ENCODE assay signal across 1 cellular context in the genomic region with DNA sequence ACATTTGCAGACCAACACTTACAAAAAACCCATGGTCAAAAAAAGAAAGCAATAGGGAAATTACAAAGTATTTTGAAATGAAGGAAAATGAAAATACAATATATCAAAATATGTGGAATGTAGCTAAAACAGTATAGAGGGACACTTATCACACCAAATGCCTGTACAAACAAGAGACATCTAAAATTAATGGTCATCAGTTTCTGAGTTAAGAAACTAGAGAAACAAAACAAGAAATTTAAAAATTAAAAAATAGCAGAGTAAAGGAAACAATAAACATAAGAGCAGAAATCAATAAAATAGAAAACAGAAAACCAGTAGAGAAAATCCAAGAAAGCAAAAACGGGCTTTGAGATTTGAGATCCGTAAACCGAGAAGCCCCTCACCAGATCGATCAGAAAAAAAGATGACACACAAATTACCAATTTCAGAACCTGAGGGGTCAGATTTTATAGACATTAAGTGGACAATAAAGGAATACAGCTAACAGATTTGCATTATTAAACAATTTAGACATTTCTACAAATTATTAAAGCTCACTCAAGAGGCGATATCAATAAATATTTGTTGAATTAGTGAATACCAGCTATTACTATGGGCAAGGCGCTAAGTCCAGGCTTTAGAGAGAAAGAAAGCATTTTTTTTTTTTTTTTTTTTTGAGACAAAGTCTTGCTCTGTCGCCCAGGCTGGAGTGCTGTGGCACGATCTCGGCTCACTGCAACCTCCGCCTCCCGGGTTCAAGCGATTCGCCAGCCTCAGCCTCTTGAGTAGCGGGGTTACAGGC.
TF ChIP-seq lines count a peak whose summit lies in the region.

No MANE protein-coding gene starts in this region.

TF ChIP-seq in K562, 482 proteins besides CTCF, POLR2A, EP300 and RAD21 (continued from another document):
- TF ChIP-seq NFRKB (IDR thresholded peaks at IDR 0.05; ENCODE audit: low read depth) (0 out of 2 replicates have a peak, but pooled peaks have one; percentile 65), GABPB2 (CRISPR knock-in tag; conservative IDR thresholded peaks at IDR 0.05) (no peak), CXXC5 (CRISPR knock-in tag; IDR thresholded peaks at IDR 0.05) (no peak), ZNF134 (CRISPR knock-in tag; conservative IDR thresholded peaks at IDR 0.05) (no peak), C11orf30 (IDR thresholded peaks at IDR 0.05; ENCODE audit: low read depth) (peak; percentile 59), SMARCC2 (IDR thresholded peaks at IDR 0.05; ENCODE audit: low read depth) (0 out of 2 replicates have a peak, but pooled peaks have one; percentile 19), GTF2F1 (IDR thresholded peaks at IDR 0.05; ENCODE audit: low read depth, low read length) (no peak), ZNF316 (IDR thresholded peaks at IDR 0.05) (peak; percentile 83)
- TF ChIP-seq, protein P1, sequence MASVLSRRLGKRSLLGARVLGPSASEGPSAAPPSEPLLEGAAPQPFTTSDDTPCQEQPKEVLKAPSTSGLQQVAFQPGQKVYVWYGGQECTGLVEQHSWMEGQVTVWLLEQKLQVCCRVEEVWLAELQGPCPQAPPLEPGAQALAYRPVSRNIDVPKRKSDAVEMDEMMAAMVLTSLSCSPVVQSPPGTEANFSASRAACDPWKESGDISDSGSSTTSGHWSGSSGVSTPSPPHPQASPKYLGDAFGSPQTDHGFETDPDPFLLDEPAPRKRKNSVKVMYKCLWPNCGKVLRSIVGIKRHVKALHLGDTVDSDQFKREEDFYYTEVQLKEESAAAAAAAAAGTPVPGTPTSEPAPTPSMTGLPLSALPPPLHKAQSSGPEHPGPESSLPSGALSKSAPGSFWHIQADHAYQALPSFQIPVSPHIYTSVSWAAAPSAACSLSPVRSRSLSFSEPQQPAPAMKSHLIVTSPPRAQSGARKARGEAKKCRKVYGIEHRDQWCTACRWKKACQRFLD (CRISPR knock-in tag; IDR thresholded peaks at IDR 0.05), result 0 out of 2 replicates have a peak, but pooled peaks have one; percentile 7
- TF ChIP-seq, protein P2, sequence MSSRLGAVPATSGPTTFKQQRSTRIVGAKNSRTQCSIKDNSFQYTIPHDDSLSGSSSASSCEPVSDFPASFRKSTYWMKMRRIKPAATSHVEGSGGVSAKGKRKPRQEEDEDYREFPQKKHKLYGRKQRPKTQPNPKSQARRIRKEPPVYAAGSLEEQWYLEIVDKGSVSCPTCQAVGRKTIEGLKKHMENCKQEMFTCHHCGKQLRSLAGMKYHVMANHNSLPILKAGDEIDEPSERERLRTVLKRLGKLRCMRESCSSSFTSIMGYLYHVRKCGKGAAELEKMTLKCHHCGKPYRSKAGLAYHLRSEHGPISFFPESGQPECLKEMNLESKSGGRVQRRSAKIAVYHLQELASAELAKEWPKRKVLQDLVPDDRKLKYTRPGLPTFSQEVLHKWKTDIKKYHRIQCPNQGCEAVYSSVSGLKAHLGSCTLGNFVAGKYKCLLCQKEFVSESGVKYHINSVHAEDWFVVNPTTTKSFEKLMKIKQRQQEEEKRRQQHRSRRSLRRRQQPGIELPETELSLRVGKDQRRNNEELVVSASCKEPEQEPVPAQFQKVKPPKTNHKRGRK (tag; IDR thresholded peaks at IDR 0.05), result peak; percentile 93
- TF ChIP-seq, protein P3, sequence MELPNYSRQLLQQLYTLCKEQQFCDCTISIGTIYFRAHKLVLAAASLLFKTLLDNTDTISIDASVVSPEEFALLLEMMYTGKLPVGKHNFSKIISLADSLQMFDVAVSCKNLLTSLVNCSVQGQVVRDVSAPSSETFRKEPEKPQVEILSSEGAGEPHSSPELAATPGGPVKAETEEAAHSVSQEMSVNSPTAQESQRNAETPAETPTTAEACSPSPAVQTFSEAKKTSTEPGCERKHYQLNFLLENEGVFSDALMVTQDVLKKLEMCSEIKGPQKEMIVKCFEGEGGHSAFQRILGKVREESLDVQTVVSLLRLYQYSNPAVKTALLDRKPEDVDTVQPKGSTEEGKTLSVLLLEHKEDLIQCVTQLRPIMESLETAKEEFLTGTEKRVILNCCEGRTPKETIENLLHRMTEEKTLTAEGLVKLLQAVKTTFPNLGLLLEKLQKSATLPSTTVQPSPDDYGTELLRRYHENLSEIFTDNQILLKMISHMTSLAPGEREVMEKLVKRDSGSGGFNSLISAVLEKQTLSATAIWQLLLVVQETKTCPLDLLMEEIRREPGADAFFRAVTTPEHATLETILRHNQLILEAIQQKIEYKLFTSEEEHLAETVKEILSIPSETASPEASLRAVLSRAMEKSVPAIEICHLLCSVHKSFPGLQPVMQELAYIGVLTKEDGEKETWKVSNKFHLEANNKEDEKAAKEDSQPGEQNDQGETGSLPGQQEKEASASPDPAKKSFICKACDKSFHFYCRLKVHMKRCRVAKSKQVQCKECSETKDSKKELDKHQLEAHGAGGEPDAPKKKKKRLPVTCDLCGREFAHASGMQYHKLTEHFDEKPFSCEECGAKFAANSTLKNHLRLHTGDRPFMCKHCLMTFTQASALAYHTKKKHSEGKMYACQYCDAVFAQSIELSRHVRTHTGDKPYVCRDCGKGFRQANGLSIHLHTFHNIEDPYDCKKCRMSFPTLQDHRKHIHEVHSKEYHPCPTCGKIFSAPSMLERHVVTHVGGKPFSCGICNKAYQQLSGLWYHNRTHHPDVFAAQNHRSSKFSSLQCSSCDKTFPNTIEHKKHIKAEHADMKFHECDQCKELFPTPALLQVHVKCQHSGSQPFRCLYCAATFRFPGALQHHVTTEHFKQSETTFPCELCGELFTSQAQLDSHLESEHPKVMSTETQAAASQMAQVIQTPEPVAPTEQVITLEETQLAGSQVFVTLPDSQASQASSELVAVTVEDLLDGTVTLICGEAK (IDR thresholded peaks at IDR 0.05), result peak; percentile 68; the same call in 1 of the 2 replicates
- TF ChIP-seq, protein P3 (CRISPR knock-in tag; IDR thresholded peaks at IDR 0.05), result no peak
- TF ChIP-seq, protein P4, sequence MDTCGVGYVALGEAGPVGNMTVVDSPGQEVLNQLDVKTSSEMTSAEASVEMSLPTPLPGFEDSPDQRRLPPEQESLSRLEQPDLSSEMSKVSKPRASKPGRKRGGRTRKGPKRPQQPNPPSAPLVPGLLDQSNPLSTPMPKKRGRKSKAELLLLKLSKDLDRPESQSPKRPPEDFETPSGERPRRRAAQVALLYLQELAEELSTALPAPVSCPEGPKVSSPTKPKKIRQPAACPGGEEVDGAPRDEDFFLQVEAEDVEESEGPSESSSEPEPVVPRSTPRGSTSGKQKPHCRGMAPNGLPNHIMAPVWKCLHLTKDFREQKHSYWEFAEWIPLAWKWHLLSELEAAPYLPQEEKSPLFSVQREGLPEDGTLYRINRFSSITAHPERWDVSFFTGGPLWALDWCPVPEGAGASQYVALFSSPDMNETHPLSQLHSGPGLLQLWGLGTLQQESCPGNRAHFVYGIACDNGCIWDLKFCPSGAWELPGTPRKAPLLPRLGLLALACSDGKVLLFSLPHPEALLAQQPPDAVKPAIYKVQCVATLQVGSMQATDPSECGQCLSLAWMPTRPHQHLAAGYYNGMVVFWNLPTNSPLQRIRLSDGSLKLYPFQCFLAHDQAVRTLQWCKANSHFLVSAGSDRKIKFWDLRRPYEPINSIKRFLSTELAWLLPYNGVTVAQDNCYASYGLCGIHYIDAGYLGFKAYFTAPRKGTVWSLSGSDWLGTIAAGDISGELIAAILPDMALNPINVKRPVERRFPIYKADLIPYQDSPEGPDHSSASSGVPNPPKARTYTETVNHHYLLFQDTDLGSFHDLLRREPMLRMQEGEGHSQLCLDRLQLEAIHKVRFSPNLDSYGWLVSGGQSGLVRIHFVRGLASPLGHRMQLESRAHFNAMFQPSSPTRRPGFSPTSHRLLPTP (IDR thresholded peaks at IDR 0.05; ENCODE audit: borderline replicate concordance, extremely low read depth, insufficient read length), result peak; percentile 78
- TF ChIP-seq, protein P5, sequence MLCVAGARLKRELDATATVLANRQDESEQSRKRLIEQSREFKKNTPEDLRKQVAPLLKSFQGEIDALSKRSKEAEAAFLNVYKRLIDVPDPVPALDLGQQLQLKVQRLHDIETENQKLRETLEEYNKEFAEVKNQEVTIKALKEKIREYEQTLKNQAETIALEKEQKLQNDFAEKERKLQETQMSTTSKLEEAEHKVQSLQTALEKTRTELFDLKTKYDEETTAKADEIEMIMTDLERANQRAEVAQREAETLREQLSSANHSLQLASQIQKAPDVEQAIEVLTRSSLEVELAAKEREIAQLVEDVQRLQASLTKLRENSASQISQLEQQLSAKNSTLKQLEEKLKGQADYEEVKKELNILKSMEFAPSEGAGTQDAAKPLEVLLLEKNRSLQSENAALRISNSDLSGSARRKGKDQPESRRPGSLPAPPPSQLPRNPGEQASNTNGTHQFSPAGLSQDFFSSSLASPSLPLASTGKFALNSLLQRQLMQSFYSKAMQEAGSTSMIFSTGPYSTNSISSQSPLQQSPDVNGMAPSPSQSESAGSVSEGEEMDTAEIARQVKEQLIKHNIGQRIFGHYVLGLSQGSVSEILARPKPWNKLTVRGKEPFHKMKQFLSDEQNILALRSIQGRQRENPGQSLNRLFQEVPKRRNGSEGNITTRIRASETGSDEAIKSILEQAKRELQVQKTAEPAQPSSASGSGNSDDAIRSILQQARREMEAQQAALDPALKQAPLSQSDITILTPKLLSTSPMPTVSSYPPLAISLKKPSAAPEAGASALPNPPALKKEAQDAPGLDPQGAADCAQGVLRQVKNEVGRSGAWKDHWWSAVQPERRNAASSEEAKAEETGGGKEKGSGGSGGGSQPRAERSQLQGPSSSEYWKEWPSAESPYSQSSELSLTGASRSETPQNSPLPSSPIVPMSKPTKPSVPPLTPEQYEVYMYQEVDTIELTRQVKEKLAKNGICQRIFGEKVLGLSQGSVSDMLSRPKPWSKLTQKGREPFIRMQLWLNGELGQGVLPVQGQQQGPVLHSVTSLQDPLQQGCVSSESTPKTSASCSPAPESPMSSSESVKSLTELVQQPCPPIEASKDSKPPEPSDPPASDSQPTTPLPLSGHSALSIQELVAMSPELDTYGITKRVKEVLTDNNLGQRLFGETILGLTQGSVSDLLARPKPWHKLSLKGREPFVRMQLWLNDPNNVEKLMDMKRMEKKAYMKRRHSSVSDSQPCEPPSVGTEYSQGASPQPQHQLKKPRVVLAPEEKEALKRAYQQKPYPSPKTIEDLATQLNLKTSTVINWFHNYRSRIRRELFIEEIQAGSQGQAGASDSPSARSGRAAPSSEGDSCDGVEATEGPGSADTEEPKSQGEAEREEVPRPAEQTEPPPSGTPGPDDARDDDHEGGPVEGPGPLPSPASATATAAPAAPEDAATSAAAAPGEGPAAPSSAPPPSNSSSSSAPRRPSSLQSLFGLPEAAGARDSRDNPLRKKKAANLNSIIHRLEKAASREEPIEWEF (CRISPR knock-in tag; IDR thresholded peaks at IDR 0.05), result peak; percentile 74; the same call in 1 of the 2 replicates
